ENCODE assay signal across 9 cellular contexts in the genomic region with DNA sequence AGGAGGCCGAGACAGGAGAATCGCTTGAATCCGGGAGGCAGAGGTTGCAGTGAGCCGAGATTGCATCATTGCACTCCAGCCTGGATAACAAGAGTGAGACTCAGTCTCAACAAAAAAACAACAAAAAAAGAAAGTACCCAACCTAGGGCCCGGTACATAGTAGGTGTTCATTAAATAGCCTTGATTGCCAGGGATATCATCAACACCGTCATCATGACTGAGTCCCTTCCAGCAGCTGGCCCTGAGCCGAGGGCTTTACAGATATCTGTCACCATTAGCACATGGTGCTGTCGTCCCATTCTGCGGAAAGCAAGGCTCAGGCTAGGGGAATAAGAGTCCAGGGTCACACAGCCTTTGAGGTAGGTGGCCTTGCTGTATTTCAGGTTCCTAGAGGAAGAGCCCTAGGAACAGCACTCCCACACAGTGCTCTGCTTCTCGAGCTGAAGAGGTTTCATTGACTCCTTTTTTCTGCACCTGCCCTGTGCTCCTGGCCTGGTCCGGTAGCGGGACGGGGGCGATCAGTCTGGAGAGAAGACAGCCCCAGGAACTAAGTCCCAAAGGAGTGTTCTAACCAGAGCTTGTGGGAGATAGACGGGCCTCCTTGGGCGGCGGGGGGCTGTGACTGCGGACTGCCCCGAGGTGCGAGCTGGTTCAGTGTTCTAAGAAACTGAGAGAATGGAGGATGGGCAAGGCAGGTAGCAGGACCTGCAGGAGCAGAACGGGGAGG. TPM values are rescaled to one million over a fixed set of nuclear protein-coding genes. Genes with fewer than 3 reads are reported as not detected.
DNase-seq lines count a peak whose midpoint lies in the region; ATAC-seq, FAIRE-seq and TF ChIP-seq lines count a peak whose summit lies in the region.
"Had no signal": no experiment of that assay in that cellular context is flagged by ENCODE, and none has a peak within 500 bp of the region (broad histone marks: within the 10 kb centered on the region; RNA-seq: fewer than 3 reads in every experiment).

No MANE protein-coding gene starts in this region.

- no peaks in the 10 kb centered on the region for H3K9me3 ChIP-seq in HCT116 (ENCODE audit: control insufficient read depth in 1 of 2, insufficient read depth in 1 of 2, low read depth in 1 of 2, low read length in 2 of 2)
- H3K9me3 ChIP-seq in iPS DF 6.9 (ENCODE audit: control insufficient read depth, insufficient read depth, low read length): no peaks in the 10 kb centered on the region
- H3K9me3 ChIP-seq in MM.1S (replicated peaks; ENCODE audit: insufficient read depth, low read length): no peaks in the 10 kb centered on the region

- TF ChIP-seq POLR2A in HCT116 (IDR thresholded peaks at IDR 0.05; ENCODE audit: borderline replicate concordance, extremely low read depth, insufficient read depth, insufficient read length): no peak

- H3K79me2 ChIP-seq in HCT116 (ENCODE audit: insufficient read depth, low read length) (no peaks in the 10 kb centered on the region), MM.1S (ENCODE audit: low read length) (no peaks in the 10 kb centered on the region)

- TF ChIP-seq CTCF in HCT116 (IDR thresholded peaks at IDR 0.05 in 2 of 3, conservative IDR thresholded peaks at IDR 0.05 in 1 of 3; ENCODE audit: borderline replicate concordance in 1 of 3, insufficient read depth in 1 of 3, low read depth in 2 of 3, low read length in 2 of 3): no peak
- TF ChIP-seq CTCF in activated CD8-positive, alpha-beta T cell treated with anti-CD3 and anti-CD28 coated beads for 36 hours (IDR thresholded peaks at IDR 0.05): no peak
- no peak for TF ChIP-seq CTCF in MM.1S (IDR thresholded peaks at IDR 0.05; ENCODE audit: low read length)

- H3K27me3 ChIP-seq in HCT116 (ENCODE audit: insufficient read depth, low read length) (no peaks in the 10 kb centered on the region), iPS DF 6.9 (ENCODE audit: control insufficient read depth, insufficient read depth, low read length) (no peaks in the 10 kb centered on the region), MM.1S (replicated peaks; ENCODE audit: insufficient read depth, low read length) (peaks cover 12% of the 10 kb centered on the region)

- no peaks in the 10 kb centered on the region for H3K9me2 ChIP-seq in HCT116 (ENCODE audit: insufficient read depth)
- no peaks in the 10 kb centered on the region for H3K9me2 ChIP-seq in MM.1S (replicated peaks; ENCODE audit: insufficient read depth, low read length)

- TF ChIP-seq RAD21 in HCT116 (IDR thresholded peaks at IDR 0.05; ENCODE audit: low read depth): no peak

- H4K20me1 ChIP-seq in HCT116 (ENCODE audit: insufficient read depth) (no peaks in the 10 kb centered on the region), MM.1S (ENCODE audit: insufficient read depth, low read length) (no peaks in the 10 kb centered on the region)

- peak overlapping the region; percentile 80 for H3K27ac Mint-ChIP-seq in activated CD8-positive, alpha-beta T cell treated with anti-CD3 and anti-CD28 coated beads for 36 hours
- peak overlapping the region; percentile 89 for H3K27ac Mint-ChIP-seq in stimulated activated naive B cell treated with anti-CD40 and anti-IgM and Interleukin-4, amounts not matched to agents 10 μg/mL and 1 μg/mL and 100 μg/mL, for 72 hours
- H3K27ac Mint-ChIP-seq: activated CD4-positive, alpha-beta memory T cell treated with anti-CD3 and anti-CD28 coated beads, Interleukin-2, amount 10 ng/mL, durations not matched to agents 7 days and 5 days had no signal

- H3K4me2 ChIP-seq in HCT116 (ENCODE audit: low read length): peak overlapping the region; percentile 80
- no peak overlapping the region for H3K4me2 ChIP-seq in MM.1S (ENCODE audit: low read depth, low read length)

- CTCF ChIA-PET in HCT116 (lab: Charles Lee): interaction anchor here (1.2 kb wide), 1 partner anchor 12 kb away, joined by 3 read pairs; no protein-coding TSS in a partner anchor
- CTCF ChIA-PET in activated CD8-positive, alpha-beta T cell treated with anti-CD3 and anti-CD28 coated beads for 36 hours (lab: Charles Lee): interaction anchor here (1.0 to 1.8 kb wide), 3 partner anchors 11 to 70 kb away, joined by 3 to 9 read pairs (median 4); no protein-coding TSS in a partner anchor

- peak overlapping the region; percentile 56 for H3K9ac ChIP-seq in HCT116 (ENCODE audit: low read length)
- no peak overlapping the region for H3K9ac ChIP-seq in MM.1S (ENCODE audit: low read length)

- no peak for FAIRE-seq in GM19239 (lab: Jason Lieb, UNC)

- H3K36me3 Mint-ChIP-seq in activated CD8-positive, alpha-beta T cell treated with anti-CD3 and anti-CD28 coated beads for 36 hours (ENCODE audit: low read depth): no peaks in the 10 kb centered on the region
- no peaks in the 10 kb centered on the region for H3K36me3 Mint-ChIP-seq in stimulated activated naive B cell treated with anti-CD40 and anti-IgM and Interleukin-4, amounts not matched to agents 10 μg/mL and 1 μg/mL and 100 μg/mL, for 72 hours

- BruUV-seq in HCT116 (replicated peaks; lab: Mats Ljungman, UMichigan): no TSS peak

- H3K27ac ChIP-seq in HCT116 (ENCODE audit: low read depth, low read length) (no peak overlapping the region; the same call in 1 of the 2 replicates), iPS DF 6.9 (ENCODE audit: low read length) (no peak overlapping the region), MM.1S (ENCODE audit: low read length) (no peak overlapping the region)

- H3K36me3 ChIP-seq in HCT116 (ENCODE audit: control insufficient read depth in 1 of 2, insufficient read depth in 2 of 2, low read length in 2 of 2): no peaks in the 10 kb centered on the region
- no peaks in the 10 kb centered on the region for H3K36me3 ChIP-seq in iPS DF 6.9 (ENCODE audit: control insufficient read depth, insufficient read depth, low read length)
- H3K36me3 ChIP-seq in MM.1S (replicated peaks; ENCODE audit: insufficient read depth, low read length): no peaks in the 10 kb centered on the region

- H2AFZ ChIP-seq in HCT116 (ENCODE audit: low read depth, low read length, poor library complexity, severe bottlenecking): no peak overlapping the region
- H2AFZ ChIP-seq in MM.1S (ENCODE audit: low read length): no peak overlapping the region

- no peaks in the 10 kb centered on the region for H3K9me3 Mint-ChIP-seq in activated CD8-positive, alpha-beta T cell treated with anti-CD3 and anti-CD28 coated beads for 36 hours
- no peaks in the 10 kb centered on the region for H3K9me3 Mint-ChIP-seq in stimulated activated naive B cell treated with anti-CD40 and anti-IgM and Interleukin-4, amounts not matched to agents 10 μg/mL and 1 μg/mL and 100 μg/mL, for 72 hours
- H3K9me3 Mint-ChIP-seq: activated CD4-positive, alpha-beta memory T cell treated with anti-CD3 and anti-CD28 coated beads, Interleukin-2, amount 10 ng/mL, durations not matched to agents 7 days and 5 days had no signal

- POLR2A ChIA-PET in HCT116 (lab: Charles Lee): no interaction called here
- POLR2A ChIA-PET in activated CD8-positive, alpha-beta T cell treated with anti-CD3 and anti-CD28 coated beads for 36 hours (lab: Charles Lee): interaction anchor here (0.6 to 1.5 kb wide), 3 partner anchors 11 to 624 kb away, joined by 3 to 4 read pairs (median 3); no protein-coding TSS in a partner anchor

- ATAC-seq in HCT116: peak; percentile 6
- ATAC-seq in activated CD8-positive, alpha-beta T cell treated with anti-CD3 and anti-CD28 coated beads for 36 hours: no peak
- no peak for ATAC-seq in stimulated activated naive B cell treated with anti-CD40 and anti-IgM and Interleukin-4, amounts not matched to agents 10 μg/mL and 1 μg/mL and 100 μg/mL, for 72 hours (replicated peaks)

- intact Hi-C loops in HCT116 (cut with micrococcal nuclease): no loop called here
- intact Hi-C loops in activated CD8-positive, alpha-beta T cell treated with anti-CD3 and anti-CD28 coated beads for 36 hours (cut with micrococcal nuclease): no loop called here

- H3K4me3 Mint-ChIP-seq in activated CD8-positive, alpha-beta T cell treated with anti-CD3 and anti-CD28 coated beads for 36 hours: peak overlapping the region; percentile 43
- peak overlapping the region; percentile 82 to 88 for H3K4me3 Mint-ChIP-seq in stimulated activated naive B cell treated with anti-CD40 and anti-IgM and Interleukin-4, amounts not matched to agents 10 μg/mL and 1 μg/mL and 100 μg/mL, for 72 hours
- H3K4me3 Mint-ChIP-seq: activated CD4-positive, alpha-beta memory T cell treated with anti-CD3 and anti-CD28 coated beads, Interleukin-2, amount 10 ng/mL, durations not matched to agents 7 days and 5 days had no signal

- peak overlapping the region in 1 of 2 experiments; percentile 50; a peak in 2 of 4 replicates for H3K4me3 ChIP-seq in HCT116 (replicated peaks in 1 of 2; ENCODE audit: low read depth in 1 of 2, low read length in 2 of 2)
- peak overlapping the region; percentile 16; the same call in 1 of the 2 replicates for H3K4me3 ChIP-seq in iPS DF 6.9 (ENCODE audit: low read length)
- H3K4me3 ChIP-seq in MM.1S (ENCODE audit: low read length): no peak overlapping the region

- DNase-seq in HCT116 (ENCODE audit: low read depth, low spot score) (no peak), iPS DF 6.9 (ENCODE audit: low read depth, low spot score) (no peak), cerebellar cortex (ENCODE audit: low spot score) (no peak), GM19239 (ENCODE audit: insufficient read length, low spot score) (no peak), MM.1S (no peak)
- DNase-seq in activated CD8-positive, alpha-beta T cell treated with anti-CD3 and anti-CD28 coated beads for 36 hours: no peak
- no peak for DNase-seq in stimulated activated naive B cell treated with anti-CD40 and anti-IgM and Interleukin-4, amounts not matched to agents 10 μg/mL and 1 μg/mL and 100 μg/mL, for 72 hours
- DNase-seq in stimulated activated CD4-positive, alpha-beta T cell treated with anti-CD3 and anti-CD28 coated beads, Interleukin-4, amount 100 ng/mL, for 24 hours: no peak
- DNase-seq: activated CD4-positive, alpha-beta memory T cell treated with anti-CD3 and anti-CD28 coated beads, Interleukin-2, amount 10 ng/mL, durations not matched to agents 7 days and 5 days had no signal

- H3K4me1 ChIP-seq in HCT116 (ENCODE audit: control insufficient read depth in 1 of 2, insufficient read depth in 2 of 2, low read length in 2 of 2): peaks cover 18 to 45% of the 10 kb centered on the region in 2 experiments; a peak in 3 of 4 replicates
- peaks cover 18% of the 10 kb centered on the region for H3K4me1 ChIP-seq in iPS DF 6.9 (ENCODE audit: control insufficient read depth, insufficient read depth, low read length)
- H3K4me1 ChIP-seq in MM.1S (ENCODE audit: low read length): no peaks in the 10 kb centered on the region

- H3K4me1 Mint-ChIP-seq in activated CD8-positive, alpha-beta T cell treated with anti-CD3 and anti-CD28 coated beads for 36 hours (ENCODE audit: low read depth): peaks cover 30% of the 10 kb centered on the region
- H3K4me1 Mint-ChIP-seq in stimulated activated naive B cell treated with anti-CD40 and anti-IgM and Interleukin-4, amounts not matched to agents 10 μg/mL and 1 μg/mL and 100 μg/mL, for 72 hours: peaks cover 35 to 59% of the 10 kb centered on the region in 2 donors

- H3F3A ChIP-seq in MM.1S (ENCODE audit: insufficient read depth, low read length): no peaks in the 10 kb centered on the region

- WGBS in iPS DF 6.9 (ENCODE audit: insufficient coverage, insufficient read length): no CpG with 5 or more reads among the region's 21 CpGs

- RAD21 ChIA-PET in HCT116 (lab: Charles Lee; ENCODE audit: low non-redundant PET in 1 of 2, low total read pairs in 2 of 2, uncharacterized antibody in 2 of 2, unreplicated experiment in 2 of 2): no interaction called here

- peaks cover 4% of the 10 kb centered on the region for H3K27me3 Mint-ChIP-seq in activated CD8-positive, alpha-beta T cell treated with anti-CD3 and anti-CD28 coated beads for 36 hours
- H3K27me3 Mint-ChIP-seq in stimulated activated naive B cell treated with anti-CD40 and anti-IgM and Interleukin-4, amounts not matched to agents 10 μg/mL and 1 μg/mL and 100 μg/mL, for 72 hours: peaks cover 10 to 15% of the 10 kb centered on the region in 2 donors

RNA-seq across cellular contexts. Expression of gene CXXC5, which starts 48.2 kb away (rescaled TPM):
- 43.1 TPM for total RNA-seq in HCT116 (2021; ENCODE audit: unreplicated experiment)
- 34.4 and 46.2 TPM in 2 replicates for polyA plus RNA-seq in HCT116 (2012)
- 1 to 10 TPM; 3.5 to 4.3 TPM for total RNA-seq in activated CD8-positive, alpha-beta T cell treated with anti-CD3 and anti-CD28 coated beads for 36 hours
